Comparison of ENCODE assay signal across 18 cellular contexts in genomic region chr2:30222636-30223360, GRCh38. TPM values are rescaled to one million over a fixed set of nuclear protein-coding genes. Genes with fewer than 3 reads are reported as not detected.
DNase-seq lines count a peak whose midpoint lies in the region; ATAC-seq and TF ChIP-seq lines count a peak whose summit lies in the region.
"Had no signal": no experiment of that assay in that cellular context is flagged by ENCODE, and none has a peak within 500 bp of the region (broad histone marks: within the 10 kb centered on the region; RNA-seq: fewer than 3 reads in every experiment).

No MANE protein-coding gene starts in this region.

- H3K9me3 ChIP-seq in trophoblast cell (ENCODE audit: insufficient read depth, low read depth, low read length): no peaks in the 10 kb centered on the region
- H3K9me3 ChIP-seq: A549, adrenal gland, lower lobe of right lung, tibial artery had no signal

- TF ChIP-seq CTCF in coronary artery (IDR thresholded peaks at IDR 0.05) (no peak), Calu3 (IDR thresholded peaks at IDR 0.05; ENCODE audit: unreplicated experiment) (no peak)

- DNase-seq in activated CD8-positive, alpha-beta memory T cell treated with anti-CD3 and anti-CD28 coated beads for 24 hours: peak; percentile 57
- no peak for DNase-seq in activated CD8-positive, alpha-beta memory T cell treated with anti-CD3 and anti-CD28 coated beads, Interleukin-2, amount 50 U/mL, for 4 hours
- DNase-seq in coronary artery (ENCODE audit: low spot score): peak; percentile 68
- DNase-seq in trophoblast cell: no peak
- DNase-seq in Calu3: no peak
- DNase-seq: COR-L47; lower lobe of right lung; NCI-H1048; NCI-H82; stimulated activated CD4-positive, alpha-beta T cell treated with anti-CD3 and anti-CD28 coated beads, Interleukin-4, amount 100 ng/mL, for 1 hour; stimulated activated CD8-positive, alpha-beta memory T cell treated with anti-CD3 and anti-CD28 coated beads, Interleukin-4, amount 100 ng/mL, for 48 hours; tibial artery had no signal

- no peaks in the 10 kb centered on the region for H3K27me3 ChIP-seq in trophoblast cell (ENCODE audit: insufficient read depth, low read length)
- H3K27me3 ChIP-seq: adrenal gland, tibial artery had no signal

- ATAC-seq in HG03175 (IDR thresholded peaks at IDR 0.05; ENCODE audit: unreplicated experiment) (no peak), HG02870 (IDR thresholded peaks at IDR 0.05; ENCODE audit: unreplicated experiment) (no peak)
- ATAC-seq: A549, lower lobe of right lung, sciatic nerve had no signal

- no peaks in the 10 kb centered on the region for H3K36me3 ChIP-seq in trophoblast cell (ENCODE audit: control insufficient read depth in 1 of 2, insufficient read depth in 2 of 2, low read length in 2 of 2)
- H3K36me3 ChIP-seq: adrenal gland, lower lobe of right lung, tibial artery had no signal

- no peak overlapping the region for H3K23ac ChIP-seq in trophoblast cell (ENCODE audit: low read length)

- no peak overlapping the region for H3K4me2 ChIP-seq in trophoblast cell (ENCODE audit: low read length)
- H3K4me2 ChIP-seq: A549 had no signal

- H3K4ac ChIP-seq in trophoblast cell (ENCODE audit: low read depth, low read length): peak overlapping the region; percentile 19

- H3K18ac ChIP-seq in trophoblast cell (ENCODE audit: low read length): peak overlapping the region; percentile 8

- no peak overlapping the region for H3K9ac ChIP-seq in trophoblast cell (ENCODE audit: low read length)

- peak overlapping the region; percentile 52 for H3K14ac ChIP-seq in trophoblast cell (ENCODE audit: low read length)

- no CpG with 5 or more reads among the region's 5 CpGs for WGBS in trophoblast cell (ENCODE audit: extremely low coverage, insufficient coverage, insufficient read length)

- H3K36me3 Mint-ChIP-seq in IgD-negative memory B cell (no peaks in the 10 kb centered on the region), Calu3 (ENCODE audit: insufficient read depth, unreplicated experiment) (no peaks in the 10 kb centered on the region)

- H4K91ac ChIP-seq in trophoblast cell (ENCODE audit: low read depth, low read length): peak overlapping the region; percentile 45

- peaks cover 27 to 44% of the 10 kb centered on the region in 2 experiments for H3K4me1 ChIP-seq in trophoblast cell (ENCODE audit: control insufficient read depth in 1 of 2, insufficient read depth in 2 of 2, low read length in 2 of 2)
- H3K4me1 ChIP-seq: A549 had no signal

- no peak overlapping the region for H2BK120ac ChIP-seq in trophoblast cell (ENCODE audit: insufficient read depth, low read length, poor library complexity)

- intact Hi-C loops in Calu3 (cut with micrococcal nuclease; ENCODE audit: unreplicated experiment): no loop called here

- peak overlapping the region in 1 of 2 donors; percentile 29 for H3K27ac ChIP-seq in coronary artery
- no peak overlapping the region for H3K27ac ChIP-seq in trophoblast cell (ENCODE audit: low read depth, low read length)
- H3K27ac ChIP-seq: A549, adrenal gland, lower lobe of right lung, tibial artery had no signal

- H3K4me3 ChIP-seq in coronary artery: no peak overlapping the region
- no peak overlapping the region for H3K4me3 ChIP-seq in trophoblast cell (ENCODE audit: low read depth, low read length)
- H3K4me3 ChIP-seq: A549, adrenal gland, lower lobe of right lung, tibial artery had no signal

- H3K27me3 Mint-ChIP-seq in IgD-negative memory B cell (no peaks in the 10 kb centered on the region), Calu3 (ENCODE audit: unreplicated experiment) (peaks cover 68% of the 10 kb centered on the region)

- H2AK5ac ChIP-seq in trophoblast cell (ENCODE audit: low read length): peak overlapping the region; percentile 6

- H3K9me3 Mint-ChIP-seq in IgD-negative memory B cell: no peaks in the 10 kb centered on the region
- H3K9me3 Mint-ChIP-seq in Calu3 (ENCODE audit: low read depth, unreplicated experiment): no peaks in the 10 kb centered on the region

- H3K79me1 ChIP-seq in trophoblast cell (ENCODE audit: low read length): peaks cover 26% of the 10 kb centered on the region

- peaks cover 40 to 60% (median 42%) of the 10 kb centered on the region in 3 donors for H3K4me1 Mint-ChIP-seq in IgD-negative memory B cell
- H3K4me1 Mint-ChIP-seq in Calu3 (ENCODE audit: low read depth, unreplicated experiment): peaks cover 5% of the 10 kb centered on the region

- H3K4me3 Mint-ChIP-seq in IgD-negative memory B cell: peak overlapping the region in 3 of 4 donors; percentile 3 to 90 (median 56)
- H3K4me3 Mint-ChIP-seq in Calu3 (ENCODE audit: low read depth, unreplicated experiment): no peak overlapping the region

- CTCF ChIA-PET in Calu3 (lab: Charles Lee): no interaction called here

- peak overlapping the region; percentile 80 for H2BK12ac ChIP-seq in trophoblast cell (ENCODE audit: low read length)

- no peak overlapping the region for H4K12ac ChIP-seq in trophoblast cell (ENCODE audit: low read depth, low read length)

- H3K27ac Mint-ChIP-seq in IgD-negative memory B cell: peak overlapping the region; percentile 96 to 99 (median 98)
- no peak overlapping the region for H3K27ac Mint-ChIP-seq in Calu3 (ENCODE audit: unreplicated experiment)

- H2BK5ac ChIP-seq in trophoblast cell (ENCODE audit: low read depth, low read length, poor library complexity): peak overlapping the region; percentile 9

- no TSS peak for BruUV-seq in Calu3 (replicated peaks; lab: Mats Ljungman, UMichigan)

- no peak overlapping the region for H2AFZ ChIP-seq in trophoblast cell (ENCODE audit: insufficient read depth, low read length, poor library complexity)

- H4K8ac ChIP-seq in trophoblast cell (ENCODE audit: low read depth, low read length): no peak overlapping the region

- H3K79me2 ChIP-seq in trophoblast cell (ENCODE audit: control insufficient read depth, insufficient read depth, low read length, poor library complexity): no peaks in the 10 kb centered on the region

RNA-seq across cellular contexts. Expression of gene LBH, which starts 8.5 kb away (rescaled TPM):
- polyA plus RNA-seq in IgD-negative memory B cell: 163 TPM
- 120 and 147 TPM in 2 replicates for polyA plus RNA-seq in trophoblast cell (2013)
- total RNA-seq in Calu3 (2022): 2.4 and 3.3 TPM in 2 replicates

Comparison
In these comparisons a context has a peak if more than half of its experiments do, and no peak if none do; other contexts are left out.
1. DNase-seq: peak in activated CD8-positive, alpha-beta memory T cell treated with anti-CD3 and anti-CD28 coated beads for 24 hours (single experiment) and coronary artery (single experiment); none in activated CD8-positive, alpha-beta memory T cell treated with anti-CD3 and anti-CD28 coated beads, Interleukin-2, amount 50 U/mL, for 4 hours (single experiment), trophoblast cell (0 of 2) and Calu3 (single experiment).